ENCODE assay signal across 8 cellular contexts in the genomic region with DNA sequence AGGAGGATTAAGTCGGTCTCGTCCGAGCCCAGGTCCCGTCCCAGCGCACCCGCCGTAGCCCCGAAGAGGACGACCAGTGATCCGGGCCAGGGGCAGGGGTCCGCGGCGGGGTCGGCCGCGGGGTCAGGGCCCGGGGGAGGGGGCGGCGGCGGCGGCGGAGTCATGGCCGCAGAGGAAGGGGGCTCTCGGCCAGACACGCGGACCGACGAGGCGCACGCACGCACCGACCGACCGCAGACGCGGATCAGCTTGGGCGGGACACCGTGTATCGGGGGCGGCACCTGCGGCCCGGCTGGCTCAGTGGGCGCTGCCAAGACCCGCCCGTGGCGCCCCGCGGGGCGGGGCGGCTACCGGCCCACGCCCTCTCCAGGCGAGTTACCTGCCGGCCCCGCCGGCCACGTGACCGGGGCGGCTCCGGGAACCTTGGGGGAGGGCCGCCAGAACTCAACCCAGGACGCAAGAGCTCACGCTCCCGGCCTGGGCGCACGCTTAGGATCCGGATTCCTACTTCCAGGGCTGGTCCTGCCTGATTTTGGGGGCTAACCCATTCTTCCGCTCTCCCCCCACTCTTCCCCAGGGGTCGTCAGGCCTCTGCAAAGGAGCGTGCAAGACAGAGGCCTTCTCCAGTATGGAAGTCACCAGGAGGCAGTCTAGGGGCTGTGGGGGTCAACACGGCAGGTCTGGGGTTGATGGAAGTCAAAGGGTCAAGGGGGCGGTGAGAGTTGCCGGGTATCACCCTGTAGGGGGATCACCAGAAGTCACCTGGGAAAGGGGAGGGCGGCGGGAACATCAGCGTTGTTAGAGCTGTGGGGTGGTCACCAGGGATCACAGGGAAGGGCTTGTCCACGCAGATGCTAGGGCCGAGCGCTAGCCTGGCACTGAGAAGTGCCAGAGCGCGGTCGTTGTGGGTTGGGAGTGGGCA. TPM values are rescaled to one million over a fixed set of nuclear protein-coding genes. Genes with fewer than 3 reads are reported as not detected.
DNase-seq lines count a peak whose midpoint lies in the region; ATAC-seq and TF ChIP-seq lines count a peak whose summit lies in the region.

TSS of gene ESRP2 (minus strand) at position 246 of the 922 bp plus-strand sequence. CDS start at position 164, 82 bp downstream.

- H3K4me3 Mint-ChIP-seq in chondrocyte (ENCODE audit: unreplicated experiment), result peak within 1 kb of the TSS; percentile 82

- TF ChIP-seq CTCF in RWPE2 (IDR thresholded peaks at IDR 0.05; ENCODE audit: poor library complexity, severe bottlenecking), result no peak
- no peak for TF ChIP-seq CTCF in chondrocyte (IDR thresholded peaks at IDR 0.05)
- TF ChIP-seq CTCF in lower leg skin (IDR thresholded peaks at IDR 0.05), result no peak

- H3K4me3 ChIP-seq in RWPE2 (ENCODE audit: severe bottlenecking), result peak within 1 kb of the TSS; percentile 73
- peak within 1 kb of the TSS; percentile 42 for H3K4me3 ChIP-seq in lower leg skin (ENCODE audit: low read depth, poor library complexity, severe bottlenecking)

- no peak for TF ChIP-seq POLR2A in lower leg skin (IDR thresholded peaks at IDR 0.05)

- H3K4me1 ChIP-seq in RWPE2 (ENCODE audit: insufficient read depth, poor library complexity, severe bottlenecking), result peaks cover 16% of the 10 kb centered on the region

- no peaks in the 10 kb centered on the region for H3K27me3 Mint-ChIP-seq in chondrocyte (ENCODE audit: low read depth)

- ATAC-seq in RWPE2 (ENCODE audit: low read depth) (peak; percentile 47), HG02870 (IDR thresholded peaks at IDR 0.05; ENCODE audit: unreplicated experiment) (no peak)

- H3K9me3 Mint-ChIP-seq in chondrocyte (ENCODE audit: low read depth), result no peaks in the 10 kb centered on the region

- H3K27me3 ChIP-seq in RWPE2 (ENCODE audit: insufficient read depth, poor library complexity, severe bottlenecking), result no peaks in the 10 kb centered on the region

- peak within 1 kb of the TSS; percentile 96 for H3K27ac Mint-ChIP-seq in chondrocyte (ENCODE audit: unreplicated experiment)

- peaks cover 11% of the 10 kb centered on the region; the same call in 1 of the 2 replicates for H3K36me3 ChIP-seq in RWPE2 (ENCODE audit: low read depth)

- no peaks in the 10 kb centered on the region for H3K9me3 ChIP-seq in RWPE2 (ENCODE audit: severe bottlenecking)

- peaks cover 17% of the 10 kb centered on the region for H3K4me1 Mint-ChIP-seq in chondrocyte (ENCODE audit: low read depth)

- WGBS in lower leg skin, 2 donors, result 15 to 16% methylated on average over 44 to 51 of the region's 82 CpGs

- H3K36me3 Mint-ChIP-seq in chondrocyte (ENCODE audit: low read depth), result no peaks in the 10 kb centered on the region

- H3K27ac ChIP-seq in RWPE2 (ENCODE audit: poor library complexity, severe bottlenecking) (peak within 1 kb of the TSS; percentile 91), substantia nigra (ENCODE audit: low read depth, low read length, poor library complexity, severe bottlenecking) (peak within 1 kb of the TSS; percentile 11)

- intact Hi-C loops in lower leg skin (cut with DNase I; ENCODE audit: low total_unique reads), result loop anchor here (10.0 kb wide), 1 partner anchor 151 kb away; the partner anchor contains the start of gene NFATC3

- DNase-seq in stimulated activated CD4-positive, alpha-beta T cell treated with anti-CD3 and anti-CD28 coated beads, Interleukin-12 subunit alpha, Interleukin-12 subunit beta, amount 100 ng/mL, for 4 hours, result peak; percentile 45
- no peak for DNase-seq in stimulated activated CD4-positive, alpha-beta T cell treated with anti-CD3 and anti-CD28 coated beads, Interleukin-1b, Interleukin-23, amount 100 ng/mL, for 48 hours
- peak; percentile 90 for DNase-seq in RWPE2 (ENCODE audit: low spot score)
- DNase-seq in chondrocyte (ENCODE audit: low spot score), result peak; percentile 88
- DNase-seq in lower leg skin (ENCODE audit: low spot score in 2 of 2), result peak; percentile 74 to 93
- peak in 2 of 49 donors; percentile 50 to 83 for DNase-seq in substantia nigra (lab: John Stamatoyannopoulos, UW)
- no peak for DNase-seq in middle frontal gyrus (ENCODE audit: extremely low spot score, low spot score)

RNA-seq across cellular contexts. Expression of gene ESRP2, which starts in this region (rescaled TPM):
- total RNA-seq in chondrocyte (0.42 to 0.44 TPM in 2 of 3 replicates, not detected in the other), lower leg skin (100 to 1,000 TPM in 2 of 4 donors, 10 to 100 TPM in 2; 84.3 to 120 (median 97.2) TPM)

Comparison
In these comparisons a context has a peak if more than half of its experiments do, and no peak if none do; other contexts are left out.
1. RNA of gene ESRP2 (total RNA-seq): 84.3 to 120 TPM in lower leg skin; 0.42 to 0.44 TPM in chondrocyte; every median in the first group is over 10 times any median in the second.
2. DNase-seq: peak in stimulated activated CD4-positive, alpha-beta T cell treated with anti-CD3 and anti-CD28 coated beads, Interleukin-12 subunit alpha, Interleukin-12 subunit beta, amount 100 ng/mL, for 4 hours (single experiment), RWPE2 (single experiment) and lower leg skin (2 of 2); none in stimulated activated CD4-positive, alpha-beta T cell treated with anti-CD3 and anti-CD28 coated beads, Interleukin-1b, Interleukin-23, amount 100 ng/mL, for 48 hours (single experiment) and middle frontal gyrus (single experiment).
3. Peak in DNase-seq in chondrocyte; RNA of the gene not detected or under 1 TPM.